13 cellular contexts compared by ENCODE assay signal in the genomic region with DNA sequence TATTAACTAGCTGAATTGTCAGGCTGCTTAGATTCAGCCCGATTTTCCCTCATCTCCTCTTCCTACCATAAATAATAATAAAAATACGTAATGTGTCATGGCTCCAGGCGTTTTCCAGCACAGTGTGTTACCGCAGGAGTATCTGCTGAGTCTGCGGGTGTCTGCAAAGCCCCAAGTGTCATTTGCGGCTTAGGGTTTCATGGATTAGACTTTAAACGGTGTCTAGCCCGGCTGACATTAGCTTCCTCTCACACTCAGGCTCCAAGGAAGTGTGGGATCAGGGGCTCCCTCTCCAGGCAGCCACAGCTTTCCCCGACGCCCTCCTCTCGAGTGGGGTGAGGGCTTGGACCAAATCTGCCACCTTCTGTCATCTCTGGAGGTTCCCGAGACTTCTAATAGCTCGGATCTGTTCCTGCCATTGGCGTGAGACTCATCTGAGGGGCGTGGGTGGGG. TPM values are rescaled to one million over a fixed set of nuclear protein-coding genes. Genes with fewer than 3 reads are reported as not detected.
DNase-seq lines count a peak whose midpoint lies in the region; ATAC-seq and TF ChIP-seq lines count a peak whose summit lies in the region.
"Had no signal": no experiment of that assay in that cellular context is flagged by ENCODE, and none has a peak within 500 bp of the region (broad histone marks: within the 10 kb centered on the region; RNA-seq: fewer than 3 reads in every experiment).

No MANE protein-coding gene starts in this region.

- H3K9ac ChIP-seq in adipocyte (ENCODE audit: low read length) = peak overlapping the region; percentile 25

- H3K27ac ChIP-seq in breast epithelium (no peak overlapping the region), upper lobe of left lung (no peak overlapping the region)
- H3K27ac ChIP-seq: pancreas, stomach had no signal

- no TSS peak for BruUV-seq in MCF 10A (replicated peaks; lab: Mats Ljungman, UMichigan)

- peaks cover 2 to 92% of the 10 kb centered on the region in 2 donors for H3K27me3 ChIP-seq in breast epithelium
- no peaks in the 10 kb centered on the region for H3K27me3 ChIP-seq in adipocyte (replicated peaks; ENCODE audit: control insufficient read depth, insufficient read depth, low read length)
- H3K27me3 ChIP-seq in upper lobe of left lung = peaks cover 0 to 39% (median 18%) of the 10 kb centered on the region in 4 donors
- peaks cover 6% of the 10 kb centered on the region for H3K27me3 ChIP-seq in HAP-1 (ENCODE audit: low read depth)

- POLR2A ChIA-PET in MCF 10A (lab: Yijun Ruan, JAX) = no interaction called here

- H3K36me3 ChIP-seq in breast epithelium = no peaks in the 10 kb centered on the region
- no peaks in the 10 kb centered on the region for H3K36me3 ChIP-seq in adipocyte (ENCODE audit: control insufficient read depth, insufficient read depth, low read length, severe bottlenecking)
- no peaks in the 10 kb centered on the region for H3K36me3 ChIP-seq in upper lobe of left lung
- H3K36me3 ChIP-seq in HAP-1 (replicated peaks) = no peaks in the 10 kb centered on the region
- H3K36me3 ChIP-seq: pancreas, stomach had no signal

- no peaks in the 10 kb centered on the region for H3K4me1 ChIP-seq in breast epithelium
- peaks cover 17% of the 10 kb centered on the region for H3K4me1 ChIP-seq in adipocyte (ENCODE audit: control insufficient read depth, insufficient read depth, low read length)
- H3K4me1 ChIP-seq in upper lobe of left lung = peaks cover 3 to 25% (median 14%) of the 10 kb centered on the region in 4 donors
- peaks cover 13% of the 10 kb centered on the region for H3K4me1 ChIP-seq in HAP-1

- DNase-seq in breast epithelium (ENCODE audit: low spot score in 2 of 2) (no peak), MCF 10A (ENCODE audit: unreplicated experiment) (no peak), adipocyte (ENCODE audit: low read depth) (no peak), kidney glomerular epithelial cell (lab: John Stamatoyannopoulos, UW) (peak; percentile 50), type B pancreatic cell (ENCODE audit: extremely low spot score, unreplicated experiment) (no peak), upper lobe of left lung (no peak), HAP-1 (ENCODE audit: low spot score in 2 of 2) (no peak), RPMI8226 (no peak)
- DNase-seq: ACHN, NCI-H1105 treated with DMSO at 0.1 percent for 48 hours, stomach had no signal

- TF ChIP-seq POLR2A in breast epithelium (IDR thresholded peaks at IDR 0.05) (no peak), upper lobe of left lung (IDR thresholded peaks at IDR 0.05) (no peak)

- WGBS in upper lobe of left lung, 2 donors = 23 to 33% methylated on average over 10 to 15 of the region's 15 CpGs

- TF ChIP-seq CTCF in breast epithelium (IDR thresholded peaks at IDR 0.05) (no peak), MCF 10A (IDR thresholded peaks at IDR 0.05; ENCODE audit: unreplicated experiment) (no peak), type B pancreatic cell (conservative IDR thresholded peaks at IDR 0.05) (no peak), upper lobe of left lung (IDR thresholded peaks at IDR 0.05) (no peak)

- ATAC-seq in upper lobe of left lung (ENCODE audit: low FRiP score in 2 of 2) = no peak

- TF ChIP-seq EP300 in upper lobe of left lung (IDR thresholded peaks at IDR 0.05) = no peak

- peaks cover 3% of the 10 kb centered on the region for H3K27me3 Mint-ChIP-seq in MCF 10A (ENCODE audit: insufficient read depth, unreplicated experiment)
- peaks cover 98% of the 10 kb centered on the region for H3K27me3 Mint-ChIP-seq in type B pancreatic cell

- in situ Hi-C loops in HAP-1 (cut with MboI; ENCODE audit: low sequenced_read_pairs) = no loop called here

- H3K27ac Mint-ChIP-seq in MCF 10A (ENCODE audit: low read depth, unreplicated experiment) (no peak overlapping the region), type B pancreatic cell (no peak overlapping the region)

- intact Hi-C loops in breast epithelium (cut with DNase I; ENCODE audit: low total_unique reads) = no loop called here
- intact Hi-C loops in MCF 10A (cut with micrococcal nuclease) = no loop called here

- H3K36me3 Mint-ChIP-seq in MCF 10A (ENCODE audit: insufficient read depth, unreplicated experiment) (no peaks in the 10 kb centered on the region), type B pancreatic cell (peaks cover 15% of the 10 kb centered on the region)

- CTCF ChIA-PET in MCF 10A (lab: Yijun Ruan, JAX) = interaction anchor here (1.0 kb wide), 1 partner anchor 975 kb away, joined by 7 read pairs; no protein-coding TSS in a partner anchor

- H3K4me3 Mint-ChIP-seq in MCF 10A (ENCODE audit: unreplicated experiment) (no peak overlapping the region), type B pancreatic cell (peak overlapping the region; percentile 89)

- no peaks in the 10 kb centered on the region for H3K4me1 Mint-ChIP-seq in MCF 10A (ENCODE audit: insufficient read depth, unreplicated experiment)
- H3K4me1 Mint-ChIP-seq in type B pancreatic cell (ENCODE audit: unreplicated experiment) = peaks cover 51% of the 10 kb centered on the region

- H3K9me3 Mint-ChIP-seq in MCF 10A (ENCODE audit: unreplicated experiment) (no peaks in the 10 kb centered on the region), type B pancreatic cell (no peaks in the 10 kb centered on the region)

- H3K9me3 ChIP-seq in breast epithelium = no peaks in the 10 kb centered on the region
- no peaks in the 10 kb centered on the region for H3K9me3 ChIP-seq in adipocyte (ENCODE audit: control insufficient read depth, low read length)
- H3K9me3 ChIP-seq in upper lobe of left lung = no peaks in the 10 kb centered on the region
- no peaks in the 10 kb centered on the region for H3K9me3 ChIP-seq in HAP-1
- H3K9me3 ChIP-seq: pancreas had no signal

- H3K4me3 ChIP-seq in breast epithelium (peak overlapping the region in 2 of 3 donors; percentile 13 to 31), adipocyte (ENCODE audit: low read length) (peak overlapping the region; percentile 59), upper lobe of left lung (no peak overlapping the region), HAP-1 (no peak overlapping the region)
- H3K4me3 ChIP-seq: pancreas, stomach had no signal

RNA-seq across cellular contexts. Expression of gene HOXD1, which starts 14.1 kb away (rescaled TPM):
- 1 to 10 TPM in 1 of 3 donors, under 1 TPM in 2; 0.15 to 1.3 (median 0.64) TPM for total RNA-seq in breast epithelium
- total RNA-seq in MCF 10A (2022) = not detected in 2 replicates
- 7.7 TPM in 1 of 2 replicates, not detected in the other for total RNA-seq in type B pancreatic cell (ENCODE audit: low replicate concordance)
- 1 to 10 TPM; 1.0 to 7.2 (median 3.6) TPM for total RNA-seq in upper lobe of left lung
- total RNA-seq: liver had no signal

RNA-seq across cellular contexts. Expression of gene HOXD3, which starts 17.3 kb away (rescaled TPM):
- total RNA-seq in breast epithelium (10 to 100 TPM in 1 of 3 donors, 1 to 10 TPM in 2; 4.2 to 14.4 (median 4.8) TPM), MCF 10A (2022) (not detected in 2 replicates), type B pancreatic cell (ENCODE audit: low replicate concordance) (25.4 TPM in 1 of 2 replicates, not detected in the other), upper lobe of left lung (under 1 TPM in 3 of 6 donors, not detected in 3; 0.49 to 0.57 (median 0.49) TPM)
- total RNA-seq: liver had no signal

RNA-seq across cellular contexts. Expression of gene HOXD4, which starts 23.1 kb away (rescaled TPM):
- total RNA-seq in breast epithelium (1 to 10 TPM; 1.9 to 5.8 (median 5.6) TPM), MCF 10A (2022) (not detected in 2 replicates), type B pancreatic cell (ENCODE audit: low replicate concordance) (37.0 TPM in 1 of 2 replicates, not detected in the other), upper lobe of left lung (under 1 TPM in 2 of 6 donors, not detected in 4; 0.79 to 0.81 TPM)
- total RNA-seq: liver had no signal

RNA-seq across cellular contexts. Expression of gene HOXD8, which starts 44.9 kb away (rescaled TPM):
- 10 to 100 TPM; 10.5 to 36.1 (median 13.8) TPM for total RNA-seq in breast epithelium
- not detected in 2 replicates for total RNA-seq in MCF 10A (2022)
- 2.8 TPM in 1 of 2 replicates, not detected in the other for total RNA-seq in type B pancreatic cell (ENCODE audit: low replicate concordance)
- 1 to 10 TPM in 1 of 6 donors, under 1 TPM in 4, not detected in 1; 0.43 to 2.3 (median 0.74) TPM for total RNA-seq in upper lobe of left lung

RNA-seq across cellular contexts. Expression of gene HOXD9, which starts 51.9 kb away (rescaled TPM):
- total RNA-seq in breast epithelium (10 to 100 TPM in 1 of 3 donors, 1 to 10 TPM in 2; 2.4 to 17.0 (median 2.8) TPM), MCF 10A (2022) (not detected in 2 replicates), type B pancreatic cell (ENCODE audit: low replicate concordance) (0.19 and 1.5 TPM in 2 replicates), upper lobe of left lung (1 to 10 TPM in 1 of 6 donors, under 1 TPM in 1, not detected in 4; 0.40 to 1.2 TPM)
- total RNA-seq: liver had no signal

Comparison
In these comparisons a context has a peak if more than half of its experiments do, and no peak if none do; other contexts are left out.
1. H3K4me3 ChIP-seq: peak in breast epithelium (2 of 3) and adipocyte (single experiment); none in upper lobe of left lung (0 of 4) and HAP-1 (single experiment).